20 cellular contexts compared by ENCODE assay signal in genomic region chr11:27973851-27974536, GRCh38.
"Had no signal": no experiment of that assay in that cellular context is flagged by ENCODE, and none has a peak within 500 bp of the region (broad histone marks: within the 10 kb centered on the region; RNA-seq: fewer than 3 reads in every experiment).

No MANE protein-coding gene starts in this region.

- H3K27ac Mint-ChIP-seq: naive B cell, nephron had no signal

- H3K4me3 Mint-ChIP-seq: naive B cell, nephron had no signal

- ATAC-seq: left lobe of liver, lower lobe of right lung had no signal

- H3K9me3 Mint-ChIP-seq: nephron had no signal

- H3K36me3 Mint-ChIP-seq: naive B cell had no signal

- DNase-seq: cerebellar nuclear complex; colonic mucosa; effector CD8-positive, alpha-beta T cell; foreskin melanocyte; head of caudate nucleus; hypothalamus; lower lobe of right lung; mesendoderm; naive B cell; posterior cingulate gyrus; small intestine; stimulated activated CD4-positive, alpha-beta T cell treated with anti-CD3 and anti-CD28 coated beads, Interleukin-12 subunit alpha, Interleukin-12 subunit beta, amount 100 ng/mL, for 4 hours; stimulated activated naive CD4-positive, alpha-beta T cell; stomach; substantia nigra; transverse colon had no signal

- H3K4me3 ChIP-seq: cardiac muscle cell, colonic mucosa, lower lobe of right lung, stomach, thoracic aorta, transverse colon had no signal

- H3K4me1 Mint-ChIP-seq: naive B cell, nephron had no signal
